8 cellular contexts compared by ENCODE assay signal in genomic region chr9:35728041-35728971, GRCh38. TPM values are rescaled to one million over a fixed set of nuclear protein-coding genes. Genes with fewer than 3 reads are reported as not detected.
DNase-seq lines count a peak whose midpoint lies in the region; ATAC-seq and TF ChIP-seq lines count a peak whose summit lies in the region.

No MANE protein-coding gene starts in this region.

- peaks cover 21% of the 10 kb centered on the region for H3K36me3 Mint-ChIP-seq in activated T-cell treated with anti-CD3 and anti-CD28 coated beads, Interleukin-2, amount 50 U/mL, for 4 hours (ENCODE audit: insufficient read depth)
- peaks cover 19% of the 10 kb centered on the region for H3K36me3 Mint-ChIP-seq in osteocyte (ENCODE audit: unreplicated experiment)

- H3K4me3 Mint-ChIP-seq in activated T-cell treated with anti-CD3 and anti-CD28 coated beads, Interleukin-2, amount 50 U/mL, for 4 hours, result no peak overlapping the region
- H3K4me3 Mint-ChIP-seq in osteocyte (ENCODE audit: unreplicated experiment), result no peak overlapping the region

- peak; percentile 68 to 73 for DNase-seq in activated T-cell treated with anti-CD3 and anti-CD28 coated beads, Interleukin-2, amount 50 U/mL, for 48 hours
- no peak for DNase-seq in activated T-cell treated with anti-CD3 and anti-CD28 coated beads, Interleukin-2, amount 50 U/mL, for 4 hours
- DNase-seq in Panc1 (ENCODE audit: low read depth, low spot score) (no peak), medulla oblongata (ENCODE audit: extremely low spot score) (peak; percentile 67), substantia nigra (lab: John Stamatoyannopoulos, UW) (peak in 27 of 49 donors; percentile 5 to 60 (median 23)), osteocyte (ENCODE audit: extremely low spot score, unreplicated experiment) (no peak)

- no peak for ATAC-seq in activated T-cell treated with anti-CD3 and anti-CD28 coated beads, Interleukin-2, amount 50 U/mL, for 4 hours
- ATAC-seq in Panc1 (no peak), GM21737 (IDR thresholded peaks at IDR 0.05; ENCODE audit: unreplicated experiment) (no peak)

- 12 to 18% methylated on average over 9 to 10 of the region's 10 CpGs for WGBS in ectodermal cell, 2 experiments

- in situ Hi-C loops in Panc1 (cut with HindIII; ENCODE audit: low pct_unique_long_range_greater_than_20kb, low sequenced_read_pairs), result no loop called here

- CTCF ChIA-PET in Panc1 (lab: Charles Lee), result interaction anchor here (0.7 to 1.0 kb wide), 3 partner anchors 21 to 125 kb away, joined by 3 read pairs; partner anchors contain the start of genes GBA2 and RGP1

- H3K9me3 ChIP-seq in Panc1 (ENCODE audit: control insufficient read depth, insufficient read depth, low read depth, low read length), result no peaks in the 10 kb centered on the region
- H3K9me3 ChIP-seq in ectodermal cell (ENCODE audit: control insufficient read depth, low read length), result no peaks in the 10 kb centered on the region

- H3K27ac Mint-ChIP-seq in osteocyte (ENCODE audit: unreplicated experiment), result no peak overlapping the region

- H3K9me3 Mint-ChIP-seq in activated T-cell treated with anti-CD3 and anti-CD28 coated beads, Interleukin-2, amount 50 U/mL, for 4 hours, result no peaks in the 10 kb centered on the region
- H3K9me3 Mint-ChIP-seq in osteocyte (ENCODE audit: unreplicated experiment), result no peaks in the 10 kb centered on the region

- H3K4me3 ChIP-seq in Panc1 (ENCODE audit: low read depth in 2 of 2, low read length in 2 of 2) (no peak overlapping the region), ectodermal cell (ENCODE audit: insufficient read depth, low read depth, low read length) (peak overlapping the region; percentile 32)

- H3K27ac ChIP-seq in Panc1 (ENCODE audit: low read length), result 0 out of 2 replicates have a peak overlapping the region, but pooled peaks have one; percentile 1
- H3K27ac ChIP-seq in ectodermal cell (ENCODE audit: insufficient read depth, low read depth, low read length, poor library complexity, severe bottlenecking), result peak overlapping the region; percentile 97
- peak overlapping the region; percentile 38 for H3K27ac ChIP-seq in substantia nigra (ENCODE audit: low read depth, low read length, poor library complexity, severe bottlenecking)

- H3K36me3 ChIP-seq in Panc1 (ENCODE audit: control insufficient read depth, insufficient read depth, low read length), result peaks cover 2% of the 10 kb centered on the region
- H3K36me3 ChIP-seq in ectodermal cell (ENCODE audit: control insufficient read depth, insufficient read depth, low read length), result peaks cover 16% of the 10 kb centered on the region

- H3K27me3 ChIP-seq in Panc1 (ENCODE audit: control insufficient read depth, insufficient read depth, low read length) (no peaks in the 10 kb centered on the region), ectodermal cell (ENCODE audit: control insufficient read depth, insufficient read depth, low read length, poor library complexity, severe bottlenecking) (no peaks in the 10 kb centered on the region)

- BruUV-seq in Panc1 (replicated peaks; lab: Mats Ljungman, UMichigan), result no TSS peak

- H3K4me1 ChIP-seq in Panc1 (ENCODE audit: control insufficient read depth, insufficient read depth, low read length) (peaks cover 30% of the 10 kb centered on the region), ectodermal cell (ENCODE audit: control insufficient read depth, insufficient read depth, low read length) (peaks cover 54% of the 10 kb centered on the region)

- intact Hi-C loops in Panc1 (cut with micrococcal nuclease; ENCODE audit: unreplicated experiment), result loop anchor here (5.0 kb wide), 1 partner anchor 66 kb away; no protein-coding TSS in a partner anchor

- peaks cover 11% of the 10 kb centered on the region for H3K4me1 Mint-ChIP-seq in activated T-cell treated with anti-CD3 and anti-CD28 coated beads, Interleukin-2, amount 50 U/mL, for 4 hours (ENCODE audit: low read depth)
- H3K4me1 Mint-ChIP-seq in osteocyte (ENCODE audit: unreplicated experiment), result peaks cover 17% of the 10 kb centered on the region

- H3K27me3 Mint-ChIP-seq in activated T-cell treated with anti-CD3 and anti-CD28 coated beads, Interleukin-2, amount 50 U/mL, for 4 hours (ENCODE audit: low read depth), result no peaks in the 10 kb centered on the region
- no peaks in the 10 kb centered on the region for H3K27me3 Mint-ChIP-seq in osteocyte (ENCODE audit: unreplicated experiment)

- TF ChIP-seq CTCF in Panc1 (IDR thresholded peaks at IDR 0.05) (no peak), osteocyte (IDR thresholded peaks at IDR 0.05) (no peak)

- POLR2A ChIA-PET in Panc1 (lab: Charles Lee), result interaction anchor here (0.6 kb wide), 1 partner anchor 137 kb away, joined by 3 read pairs; no protein-coding TSS in a partner anchor

RNA-seq across cellular contexts. Expression of gene TLN1, which starts 3.7 kb away (rescaled TPM):
- total RNA-seq in activated T-cell treated with anti-CD3 and anti-CD28 coated beads, Interleukin-2, amount 50 U/mL, for 4 hours, result 100 to 1,000 TPM; 210 to 252 (median 230) TPM
- 347 TPM for total RNA-seq in Panc1 (2021; ENCODE audit: unreplicated experiment)
- polyA plus RNA-seq in Panc1 (2012; ENCODE audit: insufficient read length), result 353 TPM
- polyA plus RNA-seq in ectodermal cell (2013, experiment 1 of 4), result 60.0 TPM
- polyA plus RNA-seq in ectodermal cell (2013, experiment 2 of 4), result 70.5 TPM
- polyA plus RNA-seq in ectodermal cell (2013, experiment 3 of 4), result 52.5 TPM
- 62.7 TPM for polyA plus RNA-seq in ectodermal cell (2013, experiment 4 of 4)
- total RNA-seq in osteocyte, result 433 and 439 TPM in 2 replicates

RNA-seq across cellular contexts. Expression of gene CREB3, which starts 4.2 kb away (rescaled TPM):
- 10 to 100 TPM; 22.9 to 27.5 (median 23.6) TPM for total RNA-seq in activated T-cell treated with anti-CD3 and anti-CD28 coated beads, Interleukin-2, amount 50 U/mL, for 4 hours
- total RNA-seq in Panc1 (2021; ENCODE audit: unreplicated experiment) (67.0 TPM), osteocyte (39.0 and 45.4 TPM in 2 replicates)
- 63.6 TPM for polyA plus RNA-seq in Panc1 (2012; ENCODE audit: insufficient read length)
- 35.8 TPM for polyA plus RNA-seq in ectodermal cell (2013, experiment 1 of 4)
- 38.9 TPM for polyA plus RNA-seq in ectodermal cell (2013, experiment 2 of 4)
- polyA plus RNA-seq in ectodermal cell (2013, experiment 3 of 4), result 28.5 TPM
- polyA plus RNA-seq in ectodermal cell (2013, experiment 4 of 4), result 34.9 TPM

RNA-seq across cellular contexts. Expression of gene GBA2, which starts 20.7 kb away (rescaled TPM):
- 10 to 100 TPM; 29.9 to 34.8 (median 33.2) TPM for total RNA-seq in activated T-cell treated with anti-CD3 and anti-CD28 coated beads, Interleukin-2, amount 50 U/mL, for 4 hours
- 109 TPM for total RNA-seq in Panc1 (2021; ENCODE audit: unreplicated experiment)
- polyA plus RNA-seq in Panc1 (2012; ENCODE audit: insufficient read length), result 79.7 TPM
- 112 TPM for polyA plus RNA-seq in ectodermal cell (2013, experiment 1 of 4)
- polyA plus RNA-seq in ectodermal cell (2013, experiment 2 of 4), result 119 TPM
- 72.1 TPM for polyA plus RNA-seq in ectodermal cell (2013, experiment 3 of 4)
- polyA plus RNA-seq in ectodermal cell (2013, experiment 4 of 4), result 87.4 TPM
- 64.0 and 69.8 TPM in 2 replicates for total RNA-seq in osteocyte

RNA-seq across cellular contexts. Expression of gene RGP1, which starts 20.8 kb away (rescaled TPM):
- total RNA-seq in activated T-cell treated with anti-CD3 and anti-CD28 coated beads, Interleukin-2, amount 50 U/mL, for 4 hours, result 10 to 100 TPM; 14.3 to 15.3 (median 14.6) TPM
- total RNA-seq in Panc1 (2021; ENCODE audit: unreplicated experiment) (43.3 TPM), osteocyte (35.9 and 38.4 TPM in 2 replicates)
- polyA plus RNA-seq in Panc1 (2012; ENCODE audit: insufficient read length), result 30.3 TPM
- polyA plus RNA-seq in ectodermal cell (2013, experiment 1 of 4), result 23.1 TPM
- polyA plus RNA-seq in ectodermal cell (2013, experiment 2 of 4), result 23.4 TPM
- 17.3 TPM for polyA plus RNA-seq in ectodermal cell (2013, experiment 3 of 4)
- polyA plus RNA-seq in ectodermal cell (2013, experiment 4 of 4), result 21.3 TPM

RNA-seq across cellular contexts. Expression of gene MSMP, which starts 25.8 kb away (rescaled TPM):
- total RNA-seq in activated T-cell treated with anti-CD3 and anti-CD28 coated beads, Interleukin-2, amount 50 U/mL, for 4 hours, result 1 to 10 TPM in 1 of 3 donors, under 1 TPM in 2; 0.84 to 1.4 (median 0.86) TPM
- 1.4 TPM for total RNA-seq in Panc1 (2021; ENCODE audit: unreplicated experiment)
- 3.6 TPM for polyA plus RNA-seq in Panc1 (2012; ENCODE audit: insufficient read length)
- polyA plus RNA-seq in ectodermal cell (2013, experiment 1 of 4), result 1.3 TPM
- polyA plus RNA-seq in ectodermal cell (2013, experiment 2 of 4), result not detected
- not detected for polyA plus RNA-seq in ectodermal cell (2013, experiment 3 of 4)
- polyA plus RNA-seq in ectodermal cell (2013, experiment 4 of 4), result not detected
- 0.56 TPM in 1 of 2 replicates, not detected in the other for total RNA-seq in osteocyte

Comparison
In these comparisons a context has a peak if more than half of its experiments do, and no peak if none do; other contexts are left out.
1. DNase-seq: peak in activated T-cell treated with anti-CD3 and anti-CD28 coated beads, Interleukin-2, amount 50 U/mL, for 48 hours (2 of 2), medulla oblongata (single experiment) and substantia nigra (27 of 49); none in activated T-cell treated with anti-CD3 and anti-CD28 coated beads, Interleukin-2, amount 50 U/mL, for 4 hours (single experiment), Panc1 (single experiment) and osteocyte (single experiment).
2. H3K27ac ChIP-seq: peak in every context shown above with its lines; median percentile 97 in ectodermal cell; 38 in substantia nigra; 1 in Panc1.